8 cellular contexts compared by ENCODE assay signal in genomic region chr14:73770977-73771847, GRCh38. TPM values are rescaled to one million over a fixed set of nuclear protein-coding genes. Genes with fewer than 3 reads are reported as not detected.
DNase-seq lines count a peak whose midpoint lies in the region; ATAC-seq and TF ChIP-seq lines count a peak whose summit lies in the region.

No MANE protein-coding gene starts in this region.

- no peak overlapping the region for H3K9ac ChIP-seq in neural progenitor cell
- no peak overlapping the region for H3K9ac ChIP-seq in GM23248

- H3K9me3 Mint-ChIP-seq in neural progenitor cell, result no peaks in the 10 kb centered on the region

- H4K20me1 ChIP-seq in neural progenitor cell (ENCODE audit: low read depth), result peaks cover 8% of the 10 kb centered on the region
- no peaks in the 10 kb centered on the region for H4K20me1 ChIP-seq in GM23248 (ENCODE audit: insufficient read depth)

- H3K4me1 ChIP-seq in neural progenitor cell, result peaks cover 5% of the 10 kb centered on the region
- H3K4me1 ChIP-seq in GM23248 (ENCODE audit: insufficient read depth), result peaks cover 10% of the 10 kb centered on the region; the same call in 1 of the 2 replicates

- no peak overlapping the region for H3K27ac Mint-ChIP-seq in neural progenitor cell

- H3K79me2 ChIP-seq in neural progenitor cell (ENCODE audit: low read depth) (no peaks in the 10 kb centered on the region), GM23248 (ENCODE audit: insufficient read depth) (peaks cover 95% of the 10 kb centered on the region)

- 80 to 83% methylated on average over 18 of the region's 18 CpGs for WGBS in GM23248 (ENCODE audit: low coverage in 1 of 2, low lambda C conversion rate in 2 of 2, missing lambda C conversion rate in 2 of 2), 2 experiments

- H3K4me3 ChIP-seq in neural progenitor cell (no peak overlapping the region), GM23248 (no peak overlapping the region)

- no peak overlapping the region for H3K4me3 Mint-ChIP-seq in neural progenitor cell

- no peak for DNase-seq in neural progenitor cell (ENCODE audit: low spot score)
- DNase-seq in epidermal melanocyte (ENCODE audit: insufficient read length, low spot score), result no peak
- no peak for DNase-seq in middle frontal gyrus (ENCODE audit: extremely low spot score, low spot score)
- no peak for DNase-seq in GM23248

- in situ Hi-C loops in GM23248 (cut with MboI), result no loop called here

- ATAC-seq in GM19351 (IDR thresholded peaks at IDR 0.05; ENCODE audit: unreplicated experiment), result peak; percentile 16
- peak; percentile 34 for ATAC-seq in HG03045 (IDR thresholded peaks at IDR 0.05; ENCODE audit: unreplicated experiment)
- no peak for ATAC-seq in GM18511 (IDR thresholded peaks at IDR 0.05; ENCODE audit: unreplicated experiment)

- H3K4me2 ChIP-seq in neural progenitor cell, result peak overlapping the region; percentile 8
- no peak overlapping the region for H3K4me2 ChIP-seq in GM23248 (ENCODE audit: unreplicated experiment)

- H3F3A ChIP-seq in neural progenitor cell (ENCODE audit: low read depth), result no peaks in the 10 kb centered on the region
- no peaks in the 10 kb centered on the region for H3F3A ChIP-seq in GM23248 (ENCODE audit: insufficient read depth)

- H2AFZ ChIP-seq in neural progenitor cell (replicated peaks) (no peak overlapping the region), GM23248 (no peak overlapping the region)

- no peaks in the 10 kb centered on the region for H3K9me2 ChIP-seq in GM23248 (ENCODE audit: insufficient read depth)

- peaks cover 54% of the 10 kb centered on the region for H3K4me1 Mint-ChIP-seq in neural progenitor cell

- no peak for TF ChIP-seq CTCF in neural progenitor cell (IDR thresholded peaks at IDR 0.05)

- H3K27ac ChIP-seq in angular gyrus (ENCODE audit: low read depth, low read length), result peak overlapping the region; percentile 14
- H3K27ac ChIP-seq in neural progenitor cell, result no peak overlapping the region
- H3K27ac ChIP-seq in GM23248, result no peak overlapping the region

- H3K27me3 ChIP-seq in neural progenitor cell (peaks cover 90% of the 10 kb centered on the region), GM23248 (replicated peaks; ENCODE audit: insufficient read depth) (no peaks in the 10 kb centered on the region)

- no peaks in the 10 kb centered on the region for H3K36me3 ChIP-seq in neural progenitor cell
- H3K36me3 ChIP-seq in GM23248 (ENCODE audit: low read depth), result no peaks in the 10 kb centered on the region

- H3K27me3 Mint-ChIP-seq in neural progenitor cell (ENCODE audit: insufficient read depth, low read depth), result peaks cover 12% of the 10 kb centered on the region

- H3K36me3 Mint-ChIP-seq in neural progenitor cell, result no peaks in the 10 kb centered on the region

- H3K9me3 ChIP-seq in neural progenitor cell (ENCODE audit: low read depth) (no peaks in the 10 kb centered on the region), GM23248 (ENCODE audit: low read depth) (no peaks in the 10 kb centered on the region)

RNA-seq across cellular contexts. Expression of gene PNMA1, which starts 57.0 kb away (rescaled TPM):
- 25.9 and 37.3 TPM in 2 replicates for total RNA-seq in neural progenitor cell (ENCODE audit: low replicate concordance)
- total RNA-seq in GM23248 (2014; rRNA removed; shearing (Covaris generic)), result 14.2 and 18.2 TPM in 2 replicates
- 64.7 and 67.7 TPM in 2 replicates for polyA plus RNA-seq in GM23248 (2016; fragmentation: Nextera tagmentation; extraction: Ambion mirVana)
